Comparison of ENCODE assay signal across 8 cellular contexts in the genomic region with DNA sequence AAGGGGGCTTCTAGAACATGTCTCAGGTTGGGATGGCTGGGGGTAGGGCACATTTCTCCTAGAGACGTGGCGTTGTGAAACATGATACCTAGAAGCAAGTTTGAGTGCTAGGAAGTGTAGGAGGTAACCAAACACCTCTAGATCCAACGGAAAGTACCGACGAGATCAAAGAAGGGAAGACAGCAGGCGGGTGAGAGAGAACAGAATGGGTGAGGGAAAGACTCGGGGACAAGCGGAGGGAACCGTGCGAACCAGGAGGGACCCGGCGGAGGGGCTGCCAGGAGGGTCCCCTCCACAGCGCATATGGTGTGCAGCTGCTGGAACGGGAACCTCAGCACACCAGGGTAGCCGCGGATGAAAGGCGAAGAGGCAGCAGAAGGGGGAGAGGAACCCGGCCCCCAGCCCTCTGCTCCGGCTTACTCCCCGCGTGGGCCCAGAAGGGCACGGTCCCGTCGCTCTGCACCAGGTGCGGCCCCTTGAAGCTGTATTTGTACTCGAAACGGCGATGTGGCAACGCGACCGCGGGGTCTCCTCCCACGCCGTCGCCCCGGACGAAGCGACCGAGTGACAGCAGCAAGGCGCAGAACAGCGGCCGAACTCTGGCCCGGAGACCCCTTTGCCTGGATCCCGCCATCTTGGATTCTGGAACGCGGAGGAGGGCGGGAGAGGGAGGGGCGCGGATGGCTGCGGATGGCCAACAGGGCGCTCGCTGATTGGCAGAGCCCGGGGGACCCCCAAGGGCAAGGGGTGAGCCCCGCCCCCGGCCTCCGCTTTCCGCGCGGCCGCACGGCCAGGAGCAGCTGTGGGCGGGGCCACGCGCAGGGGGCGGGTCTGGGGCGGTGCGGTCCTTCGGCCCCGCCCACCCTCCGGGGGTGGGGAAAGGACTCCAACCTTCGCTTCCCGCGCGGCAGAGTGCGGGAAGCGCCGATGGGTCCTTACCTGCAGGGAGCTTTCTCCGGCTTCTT. TPM values are rescaled to one million over a fixed set of nuclear protein-coding genes. Genes with fewer than 3 reads are reported as not detected.
A peak's percentile ranks its signal among the peaks of the same experiment; 100 is the strongest.
DNase-seq lines count a peak whose midpoint lies in the region; ATAC-seq and TF ChIP-seq lines count a peak whose summit lies in the region.

A gene with protein sequence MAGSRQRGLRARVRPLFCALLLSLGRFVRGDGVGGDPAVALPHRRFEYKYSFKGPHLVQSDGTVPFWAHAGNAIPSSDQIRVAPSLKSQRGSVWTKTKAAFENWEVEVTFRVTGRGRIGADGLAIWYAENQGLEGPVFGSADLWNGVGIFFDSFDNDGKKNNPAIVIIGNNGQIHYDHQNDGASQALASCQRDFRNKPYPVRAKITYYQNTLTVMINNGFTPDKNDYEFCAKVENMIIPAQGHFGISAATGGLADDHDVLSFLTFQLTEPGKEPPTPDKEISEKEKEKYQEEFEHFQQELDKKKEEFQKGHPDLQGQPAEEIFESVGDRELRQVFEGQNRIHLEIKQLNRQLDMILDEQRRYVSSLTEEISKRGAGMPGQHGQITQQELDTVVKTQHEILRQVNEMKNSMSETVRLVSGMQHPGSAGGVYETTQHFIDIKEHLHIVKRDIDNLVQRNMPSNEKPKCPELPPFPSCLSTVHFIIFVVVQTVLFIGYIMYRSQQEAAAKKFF (minus strand): TSS at position 655 of the 965 bp plus-strand sequence. CDS start 21 bp downstream, at position 634.

- H3K4me3 Mint-ChIP-seq in type B pancreatic cell = peak within 1 kb of the TSS; percentile 96

- H3K4me3 ChIP-seq in heart right ventricle = peak within 1 kb of the TSS; percentile 65 to 99 (median 88)

- WGBS in heart right ventricle, 2 donors = 0% methylated on average over 64 to 78 of the region's 78 CpGs

- no peaks in the 10 kb centered on the region for H3K9me3 Mint-ChIP-seq in type B pancreatic cell

- peak; percentile 78 for DNase-seq in NCI-H1694 (lab: John Stamatoyannopoulos, UW)
- DNase-seq in amniotic epithelial cell (ENCODE audit: low read depth) = peak; percentile 89
- peak; percentile 95 to 98 for DNase-seq in heart right ventricle
- peak; percentile 92 to 99 (median 96) for DNase-seq in posterior cingulate gyrus
- DNase-seq in type B pancreatic cell (ENCODE audit: extremely low spot score, unreplicated experiment) = peak; percentile 98

- peaks cover 0 to 25% (median 14%) of the 10 kb centered on the region in 9 donors for H3K36me3 ChIP-seq in heart right ventricle

- peak within 1 kb of the TSS; percentile 96 for H3K27ac Mint-ChIP-seq in type B pancreatic cell

- H3K27me3 Mint-ChIP-seq in type B pancreatic cell = peaks cover 3% of the 10 kb centered on the region

- no peaks in the 10 kb centered on the region for H3K9me3 ChIP-seq in heart right ventricle

- peaks cover 18% of the 10 kb centered on the region for H3K4me1 Mint-ChIP-seq in type B pancreatic cell (ENCODE audit: unreplicated experiment)

- peaks cover 0 to 35% (median 23%) of the 10 kb centered on the region in 9 donors for H3K4me1 ChIP-seq in heart right ventricle

- no peaks in the 10 kb centered on the region for H3K27me3 ChIP-seq in heart right ventricle

- intact Hi-C loops in T-helper 1 cell treated with Interleukin-12 subunit alpha and Interleukin-12 subunit beta and Interleukin-4 antibody, amounts not matched to agents 30 ng/mL and 1 ng/mL, for 36 hours (cut with micrococcal nuclease) = loop anchor here (1.0 to 5.0 kb wide), 11 partner anchors 10 to 1772 kb away; a partner anchor contains a TSS
- intact Hi-C loops in heart right ventricle (cut with DNase I) = no loop called here
- intact Hi-C loops in posterior cingulate gyrus (cut with DNase I) = no loop called here

- peak within 1 kb of the TSS; percentile 26 to 94 (median 88) for H3K27ac ChIP-seq in heart right ventricle

- TF ChIP-seq CTCF in heart right ventricle (IDR thresholded peaks at IDR 0.05) (no peak), type B pancreatic cell (conservative IDR thresholded peaks at IDR 0.05) (no peak)

- ATAC-seq in GM18498 (IDR thresholded peaks at IDR 0.05; ENCODE audit: unreplicated experiment) = peak; percentile 97
- ATAC-seq in HG02885 (IDR thresholded peaks at IDR 0.05; ENCODE audit: poor library complexity, unreplicated experiment) = peak; percentile 97
- peak; percentile 100 for ATAC-seq in heart right ventricle

- H3K36me3 Mint-ChIP-seq in type B pancreatic cell = peaks cover 10% of the 10 kb centered on the region

RNA-seq across cellular contexts. Expression of the gene that starts here (rescaled TPM):
- total RNA-seq in T-helper 1 cell treated with Interleukin-12 subunit alpha and Interleukin-12 subunit beta and Interleukin-4 antibody, amounts not matched to agents 30 ng/mL and 1 ng/mL, for 36 hours = 144 and 149 TPM in 2 replicates
- total RNA-seq in heart right ventricle (10 to 100 TPM; 48.1 to 69.0 (median 56.1) TPM), type B pancreatic cell (ENCODE audit: low replicate concordance) (77.8 and 82.5 TPM in 2 replicates)
- 10 to 100 TPM; 18.5 to 27.7 TPM for polyA plus RNA-seq in heart right ventricle

Comparison
In these comparisons a context has a peak if more than half of its experiments do, and no peak if none do; other contexts are left out.
1. Peak in every context shown above with its lines: DNase-seq, ATAC-seq, H3K4me3 ChIP-seq and H3K27ac ChIP-seq.